In the genomic region with DNA sequence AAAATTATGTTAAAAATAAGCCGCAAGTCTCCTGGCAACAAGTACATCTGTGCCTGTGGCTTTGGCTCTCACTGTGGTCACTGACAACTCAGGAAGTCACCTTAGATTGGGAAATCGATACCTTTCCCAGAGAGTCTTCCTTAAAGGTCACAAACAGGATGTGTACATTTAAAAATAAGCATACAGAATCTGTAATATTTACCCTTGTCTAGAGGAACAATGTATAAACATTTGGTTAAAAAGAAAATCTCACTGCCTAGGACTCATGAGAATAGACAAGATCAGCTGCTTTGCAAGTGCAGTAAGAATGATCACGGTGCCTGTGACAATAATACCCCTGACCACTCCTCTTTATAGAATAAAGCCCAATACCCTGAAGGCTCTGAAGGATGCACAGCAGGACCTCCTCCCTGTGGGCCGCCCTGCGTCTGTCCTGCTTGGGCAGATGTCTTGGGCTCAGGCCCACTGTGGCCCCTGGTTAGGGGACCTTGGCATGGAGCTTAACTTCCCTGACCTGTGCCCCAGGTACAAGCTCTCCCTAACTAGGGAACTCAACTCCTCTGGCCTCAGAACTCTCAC, we compare ENCODE assay signal across 15 cellular contexts.
DNase-seq lines count a peak whose midpoint lies in the region; ATAC-seq, FAIRE-seq and TF ChIP-seq lines count a peak whose summit lies in the region.
"Had no signal": no experiment of that assay in that cellular context is flagged by ENCODE, and none has a peak within 500 bp of the region (broad histone marks: within the 10 kb centered on the region; RNA-seq: fewer than 3 reads in every experiment).

No MANE protein-coding gene starts in this region.

- no peaks in the 10 kb centered on the region for H3K36me3 Mint-ChIP-seq in activated naive CD4-positive, alpha-beta T cell treated with anti-CD3 and anti-CD28 coated beads, Interleukin-2, amount 50 U/mL, for 72 hours

- H3K4me1 ChIP-seq in HepG2 (ENCODE audit: insufficient read depth, low read length) (peaks cover 74% of the 10 kb centered on the region), right lobe of liver (no peaks in the 10 kb centered on the region)

- CTCF ChIA-PET in HepG2 (lab: Yijun Ruan, JAX; ENCODE audit: low intra/inter-chr PET ratio, low total read pairs), result interaction anchor here (1.8 kb wide), 1 partner anchor 180 kb away, joined by 3 read pairs; no protein-coding TSS in a partner anchor

- H3K9me3 Mint-ChIP-seq in activated naive CD4-positive, alpha-beta T cell treated with anti-CD3 and anti-CD28 coated beads, Interleukin-2, amount 50 U/mL, for 72 hours, result no peaks in the 10 kb centered on the region
- H3K9me3 Mint-ChIP-seq: stimulated activated naive CD8-positive, alpha-beta T cell treated with anti-CD3 and anti-CD28 coated beads, Interleukin-15, Interleukin-2, amounts not matched to agents 100 ng/mL and 50 ng/mL, for 24 hours had no signal

- POLR2A ChIA-PET in HepG2 (lab: Yijun Ruan, JAX), result interaction anchor here (1.0 to 2.7 kb wide), 6 partner anchors 23 to 142 kb away, joined by 3 to 12 read pairs (median 4); a partner anchor contains a TSS

- H3K27ac ChIP-seq in HepG2 (ENCODE audit: extremely low read length, insufficient read depth, low read length), result peak overlapping the region; percentile 1
- no peak overlapping the region for H3K27ac ChIP-seq in right lobe of liver

- in situ Hi-C loops in HepG2 (cut with HindIII; ENCODE audit: extremely low pct_ligation_motif_present, low pct_unique_long_range_greater_than_20kb), result loop anchor here (25.0 kb wide), 1 partner anchor 417 kb away; no protein-coding TSS in a partner anchor

- no peak overlapping the region for H2AFZ ChIP-seq in HepG2 (ENCODE audit: low read length)

- TF ChIP-seq RAD21 in HepG2 (CRISPR knock-in tag; IDR thresholded peaks at IDR 0.05), result no peak

- H4K20me1 ChIP-seq in HepG2 (ENCODE audit: insufficient read depth, low read length), result no peaks in the 10 kb centered on the region

- peak overlapping the region; percentile 36 to 54 for H3K27ac Mint-ChIP-seq in activated naive CD4-positive, alpha-beta T cell treated with anti-CD3 and anti-CD28 coated beads, Interleukin-2, amount 50 U/mL, for 72 hours
- H3K27ac Mint-ChIP-seq: stimulated activated naive CD8-positive, alpha-beta T cell treated with anti-CD3 and anti-CD28 coated beads, Interleukin-15, Interleukin-2, amounts not matched to agents 100 ng/mL and 50 ng/mL, for 24 hours had no signal

- H3K27me3 ChIP-seq in HepG2 (ENCODE audit: control insufficient read depth in 1 of 2, insufficient read depth in 2 of 2, low read length in 2 of 2) (no peaks in the 10 kb centered on the region; a peak in 1 of 5 replicates), right lobe of liver (no peaks in the 10 kb centered on the region)

- intact Hi-C loops in HepG2 (cut with micrococcal nuclease; ENCODE audit: unreplicated experiment), result no loop called here
- intact Hi-C loops in right lobe of liver (cut with DNase I), result no loop called here

- BruUV-seq in HepG2 (replicated peaks; lab: Mats Ljungman, UMichigan), result no TSS peak

- DNase-seq in HepG2 (ENCODE audit: low spot score) (peak; percentile 43), right lobe of liver (no peak), MV-4-11 (lab: John Stamatoyannopoulos, UW) (peak; percentile 1), NCI-H1436 (lab: John Stamatoyannopoulos, UW) (no peak), NCI-H82 treated with DMSO at 0.1 percent for 48 hours (lab: John Stamatoyannopoulos, UW; ENCODE audit: unreplicated experiment) (no peak), NCI-H510A (lab: John Stamatoyannopoulos, UW) (no peak)
- no peak for DNase-seq in activated naive CD4-positive, alpha-beta T cell treated with anti-CD3 and anti-CD28 coated beads, Interleukin-2, amount 50 U/mL, for 72 hours (ENCODE audit: low spot score in 2 of 2)
- DNase-seq: C1 segment of cervical spinal cord; foreskin melanocyte; NCI-H1048; NCI-H82; stimulated activated CD4-positive, alpha-beta T cell treated with anti-CD3 and anti-CD28 coated beads, Interleukin-4, amount 100 ng/mL, for 24 hours had no signal

- H3K79me2 ChIP-seq in HepG2 (ENCODE audit: insufficient read depth, low read length), result no peaks in the 10 kb centered on the region

- peak; percentile 21 for FAIRE-seq in HepG2 (lab: Jason Lieb, UNC)
- FAIRE-seq: islet of Langerhans had no signal

- H3K9me3 ChIP-seq in HepG2 (ENCODE audit: low read length), result no peaks in the 10 kb centered on the region
- H3K9me3 ChIP-seq in right lobe of liver, result no peaks in the 10 kb centered on the region

- peak overlapping the region; percentile 32 for H3K4me2 ChIP-seq in HepG2 (ENCODE audit: low read depth, low read length)

- TF ChIP-seq EP300 in HepG2 (IDR thresholded peaks at IDR 0.05; ENCODE audit: low read depth in 2 of 2, low read length in 2 of 2) (peak in 1 of 2 experiments; percentile 84; a peak in 1 of 4 replicates), HepG2 (CRISPR knock-in tag; IDR thresholded peaks at IDR 0.05; ENCODE audit: borderline replicate concordance) (no peak)

- H3K4me3 ChIP-seq in HepG2 (replicated peaks in 1 of 3; ENCODE audit: insufficient read depth in 1 of 3, low read depth in 2 of 3, low read length in 3 of 3) (no peak overlapping the region), right lobe of liver (no peak overlapping the region)

- no peak overlapping the region for H3K9ac ChIP-seq in HepG2 (ENCODE audit: insufficient read depth, low read depth, low read length)

- ATAC-seq in HepG2 (peak; percentile 42), right lobe of liver (no peak), HG03175 (IDR thresholded peaks at IDR 0.05; ENCODE audit: unreplicated experiment) (no peak)
- peak; percentile 29 to 52 for ATAC-seq in activated naive CD4-positive, alpha-beta T cell treated with anti-CD3 and anti-CD28 coated beads, Interleukin-2, amount 50 U/mL, for 72 hours

- WGBS in HepG2 (ENCODE audit: low lambda C conversion rate), result 33% methylated on average over 3 of the region's 5 CpGs
- 44% methylated on average over 3 of the region's 5 CpGs for WGBS in right lobe of liver (ENCODE audit: insufficient coverage, low coverage, low lambda C conversion rate, missing lambda C conversion rate)

- TF ChIP-seq POLR2A in HepG2 (IDR thresholded peaks at IDR 0.05; ENCODE audit: insufficient read depth in 1 of 2, low read depth in 2 of 2, low read length in 2 of 2), result no peak
- TF ChIP-seq POLR2A in right lobe of liver (IDR thresholded peaks at IDR 0.05), result no peak

- H3K36me3 ChIP-seq in HepG2 (replicated peaks in 1 of 2; ENCODE audit: control insufficient read depth in 1 of 2, insufficient read depth in 2 of 2, low read length in 2 of 2), result no peaks in the 10 kb centered on the region
- no peaks in the 10 kb centered on the region for H3K36me3 ChIP-seq in right lobe of liver

- TF ChIP-seq CTCF in HepG2 (CRISPR knock-in tag; IDR thresholded peaks at IDR 0.05), result no peak
- TF ChIP-seq CTCF in right lobe of liver (IDR thresholded peaks at IDR 0.05), result no peak

TF ChIP-seq in HepG2, 621 proteins besides CTCF, POLR2A, EP300 and RAD21 (continues in another document):
- TF ChIP-seq, protein P1, sequence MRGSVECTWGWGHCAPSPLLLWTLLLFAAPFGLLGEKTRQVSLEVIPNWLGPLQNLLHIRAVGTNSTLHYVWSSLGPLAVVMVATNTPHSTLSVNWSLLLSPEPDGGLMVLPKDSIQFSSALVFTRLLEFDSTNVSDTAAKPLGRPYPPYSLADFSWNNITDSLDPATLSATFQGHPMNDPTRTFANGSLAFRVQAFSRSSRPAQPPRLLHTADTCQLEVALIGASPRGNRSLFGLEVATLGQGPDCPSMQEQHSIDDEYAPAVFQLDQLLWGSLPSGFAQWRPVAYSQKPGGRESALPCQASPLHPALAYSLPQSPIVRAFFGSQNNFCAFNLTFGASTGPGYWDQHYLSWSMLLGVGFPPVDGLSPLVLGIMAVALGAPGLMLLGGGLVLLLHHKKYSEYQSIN (CRISPR knock-in tag; IDR thresholded peaks at IDR 0.05; ENCODE audit: borderline replicate concordance), result no peak
- TF ChIP-seq HMG20B (CRISPR knock-in tag; conservative IDR thresholded peaks at IDR 0.05) (no peak), GABPA (IDR thresholded peaks at IDR 0.05; ENCODE audit: low read depth, low read length) (no peak), GABPA (CRISPR knock-in tag; IDR thresholded peaks at IDR 0.05; ENCODE audit: low read depth) (peak; percentile 64), AGO1 (IDR thresholded peaks at IDR 0.05; ENCODE audit: low read depth, low read length, poor library complexity, severe bottlenecking) (no peak), ZNF607 (CRISPR knock-in tag; IDR thresholded peaks at IDR 0.05; ENCODE audit: borderline replicate concordance) (0 out of 2 replicates have a peak, but pooled peaks have one; percentile 36), ZNF652 (CRISPR knock-in tag; IDR thresholded peaks at IDR 0.05; ENCODE audit: borderline replicate concordance, low read depth) (peak; percentile 16; the same call in 1 of the 2 replicates), YEATS2 (CRISPR knock-in tag; IDR thresholded peaks at IDR 0.05; ENCODE audit: borderline replicate concordance) (no peak), HMG20A (CRISPR knock-in tag; IDR thresholded peaks at IDR 0.05; ENCODE audit: borderline replicate concordance) (peak; percentile 84; the same call in 1 of the 2 replicates), NR2F6 (IDR thresholded peaks at IDR 0.05) (peak; percentile 69), NR2F6 (CRISPR knock-in tag; IDR thresholded peaks at IDR 0.05) (peak; percentile 52; the same call in 1 of the 2 replicates)
- TF ChIP-seq, protein P2, sequence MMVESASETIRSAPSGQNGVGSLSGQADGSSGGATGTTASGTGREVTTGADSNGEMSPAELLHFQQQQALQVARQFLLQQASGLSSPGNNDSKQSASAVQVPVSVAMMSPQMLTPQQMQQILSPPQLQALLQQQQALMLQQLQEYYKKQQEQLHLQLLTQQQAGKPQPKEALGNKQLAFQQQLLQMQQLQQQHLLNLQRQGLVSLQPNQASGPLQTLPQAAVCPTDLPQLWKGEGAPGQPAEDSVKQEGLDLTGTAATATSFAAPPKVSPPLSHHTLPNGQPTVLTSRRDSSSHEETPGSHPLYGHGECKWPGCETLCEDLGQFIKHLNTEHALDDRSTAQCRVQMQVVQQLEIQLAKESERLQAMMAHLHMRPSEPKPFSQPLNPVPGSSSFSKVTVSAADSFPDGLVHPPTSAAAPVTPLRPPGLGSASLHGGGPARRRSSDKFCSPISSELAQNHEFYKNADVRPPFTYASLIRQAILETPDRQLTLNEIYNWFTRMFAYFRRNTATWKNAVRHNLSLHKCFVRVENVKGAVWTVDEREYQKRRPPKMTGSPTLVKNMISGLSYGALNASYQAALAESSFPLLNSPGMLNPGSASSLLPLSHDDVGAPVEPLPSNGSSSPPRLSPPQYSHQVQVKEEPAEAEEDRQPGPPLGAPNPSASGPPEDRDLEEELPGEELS (CRISPR knock-in tag; IDR thresholded peaks at IDR 0.05), result peak; percentile 84

Comparison
In these comparisons a context has a peak if more than half of its experiments do, and no peak if none do; other contexts are left out.
1. ATAC-seq: peak in HepG2 (single experiment) and activated naive CD4-positive, alpha-beta T cell treated with anti-CD3 and anti-CD28 coated beads, Interleukin-2, amount 50 U/mL, for 72 hours (2 of 2); none in right lobe of liver (0 of 4) and HG03175 (single experiment).
2. DNase-seq: peak in HepG2 (single experiment) and MV-4-11 (single experiment); none in right lobe of liver (0 of 3), activated naive CD4-positive, alpha-beta T cell treated with anti-CD3 and anti-CD28 coated beads, Interleukin-2, amount 50 U/mL, for 72 hours (0 of 2), NCI-H1436 (single experiment), NCI-H82 treated with DMSO at 0.1 percent for 48 hours (single experiment) and NCI-H510A (single experiment).